16 cellular contexts compared by ENCODE assay signal in the genomic region with DNA sequence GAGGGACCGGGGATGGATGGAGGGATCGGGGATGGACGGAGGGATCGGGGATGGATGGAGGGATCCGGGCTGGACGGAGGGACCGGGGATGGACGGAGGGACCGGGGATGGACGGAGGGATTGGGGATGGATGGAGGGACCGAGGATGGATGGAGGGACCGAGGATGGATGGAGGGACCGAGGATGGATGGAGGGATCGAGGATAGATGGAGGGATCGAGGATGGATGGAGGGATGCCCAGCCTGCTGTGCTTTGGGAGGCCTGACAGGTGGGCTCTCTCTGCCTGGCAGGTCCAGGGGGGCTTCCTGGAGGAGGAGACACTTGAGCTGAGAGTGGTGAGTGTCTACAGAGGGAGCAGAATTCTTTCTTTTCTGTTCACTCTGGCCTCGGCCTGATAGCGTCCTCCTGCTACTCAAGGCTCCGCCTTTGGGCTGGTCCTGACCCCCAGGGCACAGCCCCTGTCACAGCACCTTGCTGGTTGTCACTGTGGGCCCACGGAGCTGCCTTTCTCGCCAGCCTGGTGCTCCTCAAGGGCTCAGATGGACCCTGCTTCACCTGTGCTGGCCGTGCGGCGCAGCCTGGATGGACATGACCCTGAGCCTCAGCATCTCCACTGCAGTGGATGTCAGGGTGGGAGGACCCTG.
"Had no signal": no experiment of that assay in that cellular context is flagged by ENCODE, and none has a peak within 500 bp of the region (broad histone marks: within the 10 kb centered on the region; RNA-seq: fewer than 3 reads in every experiment).

No MANE protein-coding gene starts in this region.

- DNase-seq: activated CD4-positive, alpha-beta T cell treated with anti-CD3 and anti-CD28 coated beads for 48 hours; activated CD8-positive, alpha-beta memory T cell treated with anti-CD3 and anti-CD28 coated beads, Interleukin-2, amount 50 U/mL, for 4 hours; activated CD8-positive, alpha-beta T cell treated with anti-CD3 and anti-CD28 coated beads, Interleukin-2, amount 10 ng/mL, durations not matched to agents 7 days and 5 days; activated naive CD4-positive, alpha-beta T cell treated with Interleukin-2 at 50 U/mL for 16 hours; amygdala; body of pancreas; central memory CD4-positive, alpha-beta T cell; colonic mucosa; effector memory CD4-positive, alpha-beta T cell; foreskin keratinocyte; natural killer cell; stimulated activated naive CD8-positive, alpha-beta T cell treated with anti-CD3 and anti-CD28 coated beads, Interleukin-15, Interleukin-2, amounts not matched to agents 100 U/mL and 50 U/mL, for 24 hours; T-helper 2 cell had no signal

- H3K27me3 Mint-ChIP-seq: progenitor cell of endocrine pancreas, type B pancreatic cell had no signal

- H3K27ac Mint-ChIP-seq: activated CD8-positive, alpha-beta T cell treated with anti-CD3 and anti-CD28 coated beads, Interleukin-2, amount 10 ng/mL, durations not matched to agents 7 days and 5 days; memory B cell; natural killer cell; progenitor cell of endocrine pancreas; type B pancreatic cell had no signal

- H3K4me1 Mint-ChIP-seq: natural killer cell had no signal

- H3K36me3 Mint-ChIP-seq: memory B cell, natural killer cell, type B pancreatic cell had no signal

- H3K4me3 Mint-ChIP-seq: activated CD8-positive, alpha-beta T cell treated with anti-CD3 and anti-CD28 coated beads, Interleukin-2, amount 10 ng/mL, durations not matched to agents 7 days and 5 days; memory B cell; natural killer cell; type B pancreatic cell had no signal

- H3K9me3 Mint-ChIP-seq: memory B cell, natural killer cell, type B pancreatic cell had no signal
